9 cellular contexts compared by ENCODE assay signal in the genomic region with DNA sequence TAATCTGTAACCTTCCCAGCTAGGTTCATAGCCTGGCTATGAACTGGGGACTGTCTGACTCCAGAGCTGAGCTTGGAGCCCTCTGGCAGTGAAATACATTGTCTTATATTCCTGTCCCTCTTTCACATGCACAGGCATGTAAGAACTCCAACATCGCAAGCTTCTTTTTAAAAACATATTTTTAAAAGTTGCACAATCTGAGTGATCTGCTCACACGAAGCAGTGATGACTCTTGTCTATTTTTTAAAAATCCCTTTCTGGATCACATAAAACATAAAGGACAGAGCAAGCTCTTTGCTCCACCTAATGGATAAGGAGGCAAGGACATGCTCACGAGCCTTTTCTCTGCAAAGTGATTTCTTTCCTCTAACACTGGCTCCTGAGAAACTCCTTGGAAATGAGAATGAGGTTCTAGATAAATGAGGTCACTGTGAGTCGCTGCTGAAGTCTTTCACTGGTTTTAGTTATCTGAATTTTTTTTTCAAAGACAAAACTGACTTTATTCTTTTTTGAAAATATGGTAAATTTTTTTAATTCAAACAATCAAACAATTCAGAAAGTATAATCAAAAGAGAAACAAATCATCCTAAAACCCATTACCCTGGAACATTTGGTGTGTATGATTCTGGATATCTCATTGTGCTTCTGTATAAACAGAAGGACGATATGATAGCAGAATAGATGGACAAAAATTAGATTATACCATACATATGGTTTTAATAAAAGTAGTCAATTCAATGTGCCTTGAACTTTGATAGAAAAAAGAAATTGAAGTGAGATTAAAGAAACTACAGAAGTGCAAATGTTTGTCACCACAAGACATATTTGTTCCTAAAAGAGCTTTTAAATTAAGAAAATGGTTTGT. TPM values are rescaled to one million over a fixed set of nuclear protein-coding genes. Genes with fewer than 3 reads are reported as not detected.
DNase-seq lines count a peak whose midpoint lies in the region; ATAC-seq, FAIRE-seq and TF ChIP-seq lines count a peak whose summit lies in the region.
"Had no signal": no experiment of that assay in that cellular context is flagged by ENCODE, and none has a peak within 500 bp of the region (broad histone marks: within the 10 kb centered on the region; RNA-seq: fewer than 3 reads in every experiment).

No MANE protein-coding gene starts in this region.

- H3K4me3 Mint-ChIP-seq in MCF 10A (ENCODE audit: unreplicated experiment) = no peak overlapping the region
- no peak overlapping the region for H3K4me3 Mint-ChIP-seq in effector memory CD8-positive, alpha-beta T cell
- H3K4me3 Mint-ChIP-seq: naive B cell had no signal

- peak; percentile 76 for ATAC-seq in HepG2
- no peak for ATAC-seq in effector memory CD8-positive, alpha-beta T cell (replicated peaks)

- H3K4me1 Mint-ChIP-seq in MCF 10A (ENCODE audit: insufficient read depth, unreplicated experiment) = peaks cover 14% of the 10 kb centered on the region
- H3K4me1 Mint-ChIP-seq in effector memory CD8-positive, alpha-beta T cell (ENCODE audit: low read depth in 2 of 2) = no peaks in the 10 kb centered on the region
- H3K4me1 Mint-ChIP-seq: naive B cell had no signal

- no peaks in the 10 kb centered on the region for H3K79me2 ChIP-seq in HepG2 (ENCODE audit: insufficient read depth, low read length)

- H3K9me3 ChIP-seq in HepG2 (ENCODE audit: low read length) = no peaks in the 10 kb centered on the region

- peak; percentile 67 for TF ChIP-seq CTCF in MCF 10A (IDR thresholded peaks at IDR 0.05; ENCODE audit: unreplicated experiment)
- TF ChIP-seq CTCF in HepG2 (CRISPR knock-in tag; IDR thresholded peaks at IDR 0.05) = peak; percentile 46

- H3K9me3 Mint-ChIP-seq in MCF 10A (ENCODE audit: unreplicated experiment) = peaks cover 6% of the 10 kb centered on the region
- H3K9me3 Mint-ChIP-seq in effector memory CD8-positive, alpha-beta T cell = no peaks in the 10 kb centered on the region

- no peak overlapping the region for H3K9ac ChIP-seq in HepG2 (ENCODE audit: insufficient read depth, low read depth, low read length)

- TF ChIP-seq POLR2A in HepG2 (IDR thresholded peaks at IDR 0.05; ENCODE audit: insufficient read depth in 1 of 2, low read depth in 2 of 2, low read length in 2 of 2) = no peak

- 16% methylated on average over 5 of the region's 5 CpGs for WGBS in HepG2 (ENCODE audit: low lambda C conversion rate)

- intact Hi-C loops in MCF 10A (cut with micrococcal nuclease) = loop anchor here (1.0 to 2.0 kb wide), 4 partner anchors 46 to 431 kb away; no protein-coding TSS in a partner anchor
- intact Hi-C loops in HepG2 (cut with micrococcal nuclease; ENCODE audit: unreplicated experiment) = loop anchor here (1.0 to 5.0 kb wide), 2 partner anchors 46 to 167 kb away; no protein-coding TSS in a partner anchor

- TF ChIP-seq RAD21 in HepG2 (CRISPR knock-in tag; IDR thresholded peaks at IDR 0.05) = 0 out of 2 replicates have a peak, but pooled peaks have one; percentile 22

- in situ Hi-C loops in HepG2 (cut with HindIII; ENCODE audit: extremely low pct_ligation_motif_present, low pct_unique_long_range_greater_than_20kb) = no loop called here

- H3K27me3 Mint-ChIP-seq in MCF 10A (ENCODE audit: insufficient read depth, unreplicated experiment) = no peaks in the 10 kb centered on the region
- peaks cover 64 to 66% of the 10 kb centered on the region in 2 donors for H3K27me3 Mint-ChIP-seq in effector memory CD8-positive, alpha-beta T cell

- H3K4me1 ChIP-seq in HepG2 (ENCODE audit: insufficient read depth, low read length) = no peaks in the 10 kb centered on the region

- FAIRE-seq in HepG2 (lab: Jason Lieb, UNC) = peak; percentile 37

- peaks cover 6% of the 10 kb centered on the region for H3K36me3 Mint-ChIP-seq in MCF 10A (ENCODE audit: insufficient read depth, unreplicated experiment)
- peaks cover 4% of the 10 kb centered on the region for H3K36me3 Mint-ChIP-seq in effector memory CD8-positive, alpha-beta T cell (ENCODE audit: insufficient read depth)
- H3K36me3 Mint-ChIP-seq: naive B cell had no signal

- H3K27me3 ChIP-seq in HepG2 (ENCODE audit: control insufficient read depth in 1 of 2, insufficient read depth in 2 of 2, low read length in 2 of 2) = peaks cover 0 to 5% of the 10 kb centered on the region in 2 experiments; a peak in 1 of 5 replicates

- DNase-seq in ELF-1 (ENCODE audit: low read depth, low spot score) (peak; percentile 32), NCI-H1092 treated with DMSO at 0.1 percent for 48 hours (lab: John Stamatoyannopoulos, UW) (peak; percentile 52), MCF 10A (ENCODE audit: unreplicated experiment) (peak; percentile 81), HepG2 (ENCODE audit: low spot score) (peak; percentile 18)
- no peak for DNase-seq in effector memory CD8-positive, alpha-beta T cell
- no peak for DNase-seq in activated naive CD4-positive, alpha-beta T cell (lab: John Stamatoyannopoulos, UW)
- DNase-seq in activated CD4-positive, alpha-beta T cell treated with anti-CD3 and anti-CD28 coated beads, Interleukin-2, amount 50 U/mL, for 4 hours = no peak
- DNase-seq in activated effector memory CD4-positive, alpha-beta T cell treated with Interleukin-2 at 50 U/mL for 16 hours = no peak
- DNase-seq: naive B cell had no signal

- no peak overlapping the region for H3K4me2 ChIP-seq in HepG2 (ENCODE audit: low read depth, low read length)

- no peak overlapping the region for H2AFZ ChIP-seq in HepG2 (ENCODE audit: low read length)

- peak overlapping the region; percentile 17 for H3K27ac Mint-ChIP-seq in MCF 10A (ENCODE audit: low read depth, unreplicated experiment)
- no peak overlapping the region for H3K27ac Mint-ChIP-seq in effector memory CD8-positive, alpha-beta T cell
- H3K27ac Mint-ChIP-seq: naive B cell had no signal

- H3K27ac ChIP-seq in HepG2 (ENCODE audit: extremely low read length, insufficient read depth, low read length) = no peak overlapping the region

- POLR2A ChIA-PET in MCF 10A (lab: Yijun Ruan, JAX) = interaction anchor here (0.6 to 3.9 kb wide), 29 partner anchors 9 to 1137 kb away, joined by 3 to 55 read pairs (median 5); a partner anchor contains a TSS
- POLR2A ChIA-PET in HepG2 (lab: Yijun Ruan, JAX) = no interaction called here

- no TSS peak for BruUV-seq in MCF 10A (replicated peaks; lab: Mats Ljungman, UMichigan)
- no TSS peak for BruUV-seq in HepG2 (replicated peaks; lab: Mats Ljungman, UMichigan)

- H4K20me1 ChIP-seq in HepG2 (ENCODE audit: insufficient read depth, low read length) = no peaks in the 10 kb centered on the region

- CTCF ChIA-PET in MCF 10A (lab: Yijun Ruan, JAX) (interaction anchor here (0.5 to 6.2 kb wide), 39 partner anchors 9 to 1024 kb away, joined by 3 to 57 read pairs (median 4); a partner anchor contains a TSS), HepG2 (lab: Yijun Ruan, JAX; ENCODE audit: low intra/inter-chr PET ratio, low total read pairs) (interaction anchor here (0.7 to 0.8 kb wide), 2 partner anchors 46 kb away, joined by 3 read pairs; no protein-coding TSS in a partner anchor)

- TF ChIP-seq EP300 in HepG2 (IDR thresholded peaks at IDR 0.05; ENCODE audit: low read depth in 2 of 2, low read length in 2 of 2) = no peak
- TF ChIP-seq EP300 in HepG2 (CRISPR knock-in tag; IDR thresholded peaks at IDR 0.05; ENCODE audit: borderline replicate concordance) = no peak

- no peaks in the 10 kb centered on the region for H3K36me3 ChIP-seq in HepG2 (replicated peaks in 1 of 2; ENCODE audit: control insufficient read depth in 1 of 2, insufficient read depth in 2 of 2, low read length in 2 of 2)

- H3K4me3 ChIP-seq in HepG2 (replicated peaks in 1 of 3; ENCODE audit: insufficient read depth in 1 of 3, low read depth in 2 of 3, low read length in 3 of 3) = no peak overlapping the region

TF ChIP-seq in HepG2, 621 proteins besides CTCF, POLR2A, EP300 and RAD21 (continues in another document):
- peak; percentile 26; the same call in 1 of the 2 replicates for TF ChIP-seq SMC3 (IDR thresholded peaks at IDR 0.05; ENCODE audit: low read length)
- peak; percentile 59 for TF ChIP-seq STAG1 (CRISPR knock-in tag; IDR thresholded peaks at IDR 0.05)
- TF ChIP-seq ZNF674 (CRISPR knock-in tag; IDR thresholded peaks at IDR 0.05; ENCODE audit: low read depth) = no peak
- TF ChIP-seq, protein P1, sequence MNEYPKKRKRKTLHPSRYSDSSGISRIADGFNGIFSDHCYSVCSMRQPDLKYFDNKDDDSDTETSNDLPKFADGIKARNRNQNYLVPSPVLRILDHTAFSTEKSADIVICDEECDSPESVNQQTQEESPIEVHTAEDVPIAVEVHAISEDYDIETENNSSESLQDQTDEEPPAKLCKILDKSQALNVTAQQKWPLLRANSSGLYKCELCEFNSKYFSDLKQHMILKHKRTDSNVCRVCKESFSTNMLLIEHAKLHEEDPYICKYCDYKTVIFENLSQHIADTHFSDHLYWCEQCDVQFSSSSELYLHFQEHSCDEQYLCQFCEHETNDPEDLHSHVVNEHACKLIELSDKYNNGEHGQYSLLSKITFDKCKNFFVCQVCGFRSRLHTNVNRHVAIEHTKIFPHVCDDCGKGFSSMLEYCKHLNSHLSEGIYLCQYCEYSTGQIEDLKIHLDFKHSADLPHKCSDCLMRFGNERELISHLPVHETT (CRISPR knock-in tag; conservative IDR thresholded peaks at IDR 0.05) = no peak
- no peak for TF ChIP-seq ZNF816 (CRISPR knock-in tag; IDR thresholded peaks at IDR 0.05; ENCODE audit: borderline replicate concordance)

RNA-seq across cellular contexts. Expression of a gene that starts 30.8 kb away (rescaled TPM):
- 0.23 and 0.37 TPM in 2 replicates for total RNA-seq in MCF 10A (2022)
- not detected in 2 replicates for total RNA-seq in HepG2 (2016; rRNA removed; fragmentation: Illumina TruSeq; extraction: Trizol)
- total RNA-seq in HepG2 (2016; cell fraction: cytosol; rRNA removed; fragmentation: Illumina TruSeq; extraction: Trizol; ENCODE audit: low read depth) = not detected in 2 replicates
- not detected in 2 replicates for total RNA-seq in HepG2 (2016; cell fraction: insoluble cytoplasmic fraction; rRNA removed; fragmentation: Illumina TruSeq; extraction: Trizol)
- not detected in 2 replicates for total RNA-seq in HepG2 (2016; cell fraction: membrane; rRNA removed; fragmentation: Illumina TruSeq; extraction: Trizol)
- total RNA-seq in HepG2 (2016; cell fraction: nucleus; rRNA removed; fragmentation: Illumina TruSeq; extraction: Trizol) = not detected in 2 replicates
- not detected in 2 replicates for polyA plus RNA-seq in HepG2 (2011; rRNA removed)
- polyA plus RNA-seq in HepG2 (2011; cell fraction: cytosol; rRNA removed) = not detected in 2 replicates
- polyA plus RNA-seq in HepG2 (2011; cell fraction: nucleus; rRNA removed) = not detected in 2 replicates
- polyA plus RNA-seq in HepG2 (2012) = not detected in 2 replicates
- not detected in 2 replicates for polyA plus RNA-seq in HepG2 (2016; cell fraction: cytosol; fragmentation: Illumina TruSeq; extraction: Trizol; ENCODE audit: low read depth)
- polyA plus RNA-seq in HepG2 (2016; cell fraction: insoluble cytoplasmic fraction; fragmentation: Illumina TruSeq; extraction: Trizol; ENCODE audit: low read depth) = not detected in 2 replicates
- polyA plus RNA-seq in HepG2 (2016; cell fraction: membrane; fragmentation: Illumina TruSeq; extraction: Trizol; ENCODE audit: low read depth) = not detected in 2 replicates
- polyA plus RNA-seq in HepG2 (2016; cell fraction: nucleus; fragmentation: Illumina TruSeq; extraction: Trizol; ENCODE audit: insufficient read depth, low read depth) = not detected in 2 replicates
- 2.0 TPM in 1 of 2 replicates, not detected in the other for polyA minus RNA-seq in HepG2 (2011; rRNA and poly(A)+ RNA removed; ENCODE audit: low replicate concordance)
- not detected in 2 replicates for polyA minus RNA-seq in HepG2 (2011; cell fraction: cytosol; rRNA and poly(A)+ RNA removed)
- polyA minus RNA-seq in HepG2 (2011; cell fraction: nucleus; rRNA and poly(A)+ RNA removed) = not detected in 2 replicates

Comparison
In these comparisons a context has a peak if more than half of its experiments do, and no peak if none do; other contexts are left out.
1. DNase-seq: peak in ELF-1 (single experiment), NCI-H1092 treated with DMSO at 0.1 percent for 48 hours (single experiment), MCF 10A (single experiment) and HepG2 (single experiment); none in effector memory CD8-positive, alpha-beta T cell (0 of 3), activated naive CD4-positive, alpha-beta T cell (0 of 4), activated CD4-positive, alpha-beta T cell treated with anti-CD3 and anti-CD28 coated beads, Interleukin-2, amount 50 U/mL, for 4 hours (0 of 2) and activated effector memory CD4-positive, alpha-beta T cell treated with Interleukin-2 at 50 U/mL for 16 hours (single experiment).